16 cellular contexts compared by ENCODE assay signal in the genomic region with DNA sequence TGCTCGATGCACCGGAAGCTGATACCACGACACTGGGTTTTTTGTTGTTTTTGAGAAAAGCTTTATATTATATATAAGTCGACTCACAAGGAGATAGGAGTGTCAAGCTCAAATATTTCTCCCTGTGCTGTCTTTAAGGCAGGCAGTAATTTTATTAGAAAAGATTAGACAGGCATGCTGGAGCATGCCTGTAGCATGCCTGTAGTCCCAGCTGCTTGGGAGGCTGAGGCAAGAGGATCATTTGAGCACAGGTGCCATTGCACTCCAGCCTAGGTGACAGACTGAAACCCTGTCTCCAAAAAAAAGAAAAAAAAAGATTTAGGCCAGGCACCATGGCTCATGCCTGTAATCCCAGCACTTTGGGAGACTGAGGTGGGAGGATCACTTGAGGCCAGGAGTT.
"Had no signal": no experiment of that assay in that cellular context is flagged by ENCODE, and none has a peak within 500 bp of the region (broad histone marks: within the 10 kb centered on the region; RNA-seq: fewer than 3 reads in every experiment).

No MANE protein-coding gene starts in this region.

- H3K27ac Mint-ChIP-seq: memory B cell, mesothelial cell of epicardium, type B pancreatic cell had no signal

- H3K4me3 Mint-ChIP-seq: memory B cell, mesothelial cell of epicardium, type B pancreatic cell had no signal

- H3K27me3 ChIP-seq: dorsolateral prefrontal cortex, gastrocnemius medialis had no signal

- ATAC-seq: esophagus mucosa, gastrocnemius medialis, left lobe of liver, right cardiac atrium had no signal

- H3K4me1 Mint-ChIP-seq: memory B cell had no signal

- H3K27me3 Mint-ChIP-seq: memory B cell, type B pancreatic cell had no signal

- H3K36me3 ChIP-seq: gastrocnemius medialis had no signal

- FAIRE-seq: urothelium cell line had no signal

- H3K9me3 Mint-ChIP-seq: memory B cell, mesothelial cell of epicardium, type B pancreatic cell had no signal

- DNase-seq: cortex of kidney; dorsolateral prefrontal cortex; effector CD8-positive, alpha-beta T cell; gastrocnemius medialis; glutamatergic neuron; islet precursor cell; right cardiac atrium; stimulated activated CD4-positive, alpha-beta T cell treated with anti-CD3 and anti-CD28 coated beads, Interleukin-2, amount 100 ng/mL, for 48 hours; stimulated activated naive CD4-positive, alpha-beta T cell treated with Interleukin-2 at 50 U/mL for 16 hours had no signal

- H3K4me3 ChIP-seq: dorsolateral prefrontal cortex, gastrocnemius medialis, smooth muscle cell had no signal
